ENCODE assay signal across 12 cellular contexts in genomic region chr12:122978507-122978955, GRCh38. TPM values are rescaled to one million over a fixed set of nuclear protein-coding genes. Genes with fewer than 3 reads are reported as not detected.
DNase-seq lines count a peak whose midpoint lies in the region; ATAC-seq lines count a peak whose summit lies in the region.
"Had no signal": no experiment of that assay in that cellular context is flagged by ENCODE, and none has a peak within 500 bp of the region (broad histone marks: within the 10 kb centered on the region; RNA-seq: fewer than 3 reads in every experiment).

No MANE protein-coding gene starts in this region.

- H3K4me1 Mint-ChIP-seq in activated T-cell treated with anti-CD3 and anti-CD28 coated beads, Interleukin-2, amount 50 U/mL, for 4 hours (ENCODE audit: low read depth) = peaks cover 49% of the 10 kb centered on the region
- peaks cover 53% of the 10 kb centered on the region for H3K4me1 Mint-ChIP-seq in activated T-cell treated with anti-CD3 and anti-CD28 coated beads, Interleukin-2, amount 50 U/mL, for 72 hours (ENCODE audit: low read depth)
- peaks cover 10% of the 10 kb centered on the region for H3K4me1 Mint-ChIP-seq in activated T-helper 17 cell treated with anti-CD3 and anti-CD28 coated beads, Interleukin-2, amount 50 U/mL, for 72 hours
- H3K4me1 Mint-ChIP-seq in naive B cell = peaks cover 22 to 66% (median 50%) of the 10 kb centered on the region in 3 donors

- peak overlapping the region; percentile 27 for H3K4me3 Mint-ChIP-seq in activated T-cell treated with anti-CD3 and anti-CD28 coated beads, Interleukin-2, amount 50 U/mL, for 4 hours
- peak overlapping the region in 1 of 2 donors; percentile 48 for H3K4me3 Mint-ChIP-seq in activated T-cell treated with anti-CD3 and anti-CD28 coated beads, Interleukin-2, amount 50 U/mL, for 72 hours
- peak overlapping the region; percentile 16 for H3K4me3 Mint-ChIP-seq in activated T-helper 17 cell treated with anti-CD3 and anti-CD28 coated beads, Interleukin-2, amount 50 U/mL, for 72 hours
- peak overlapping the region in 5 of 8 donors; percentile 35 to 99 (median 77) for H3K4me3 Mint-ChIP-seq in naive B cell

- H3K27ac Mint-ChIP-seq in activated T-cell treated with anti-CD3 and anti-CD28 coated beads, Interleukin-2, amount 50 U/mL, for 72 hours = no peak overlapping the region
- peak overlapping the region; percentile 66 for H3K27ac Mint-ChIP-seq in activated T-helper 17 cell treated with anti-CD3 and anti-CD28 coated beads, Interleukin-2, amount 50 U/mL, for 72 hours
- no peak overlapping the region for H3K27ac Mint-ChIP-seq in naive B cell
- H3K27ac Mint-ChIP-seq: activated B cell treated with CpG ODN at 0.5 μM for 24 hours had no signal

- DNase-seq in activated T-cell treated with anti-CD3 and anti-CD28 coated beads, Interleukin-2, amount 50 U/mL, for 4 hours = no peak
- DNase-seq in activated T-cell treated with anti-CD3 and anti-CD28 coated beads, Interleukin-2, amount 50 U/mL, for 72 hours = no peak
- DNase-seq in naive B cell (no peak), hippocampal formation (lab: John Stamatoyannopoulos, UW) (no peak)
- no peak for DNase-seq in stimulated activated CD4-positive, alpha-beta T cell treated with anti-CD3 and anti-CD28 coated beads, Interleukin-4, amount 100 ng/mL, for 4 hours
- no peak for DNase-seq in stimulated activated CD4-positive, alpha-beta T cell treated with anti-CD3 and anti-CD28 coated beads, Interleukin-4, amount 100 ng/mL, for 1 hour
- DNase-seq: activated B cell treated with CpG ODN at 0.5 μM for 24 hours; esophagus squamous epithelium; NCI-H2029; stimulated activated CD4-positive, alpha-beta T cell treated with anti-CD3 and anti-CD28 coated beads, Interleukin-15, amount 100 ng/mL, for 24 hours had no signal

- ATAC-seq in activated T-cell treated with anti-CD3 and anti-CD28 coated beads, Interleukin-2, amount 50 U/mL, for 4 hours = no peak
- no peak for ATAC-seq in activated T-cell treated with anti-CD3 and anti-CD28 coated beads, Interleukin-2, amount 50 U/mL, for 72 hours (replicated peaks in 1 of 2)
- no peak for ATAC-seq in activated T-helper 17 cell treated with anti-CD3 and anti-CD28 coated beads, Interleukin-2, amount 50 U/mL, for 72 hours (replicated peaks)
- ATAC-seq in naive B cell (ENCODE audit: low read depth in 2 of 2) (no peak), HG03025 (IDR thresholded peaks at IDR 0.05; ENCODE audit: low FRiP score, unreplicated experiment) (no peak)

- H3K36me3 Mint-ChIP-seq in activated T-cell treated with anti-CD3 and anti-CD28 coated beads, Interleukin-2, amount 50 U/mL, for 4 hours (ENCODE audit: insufficient read depth) = no peaks in the 10 kb centered on the region
- peaks cover 2 to 5% of the 10 kb centered on the region in 2 donors for H3K36me3 Mint-ChIP-seq in activated T-cell treated with anti-CD3 and anti-CD28 coated beads, Interleukin-2, amount 50 U/mL, for 72 hours (ENCODE audit: insufficient read depth in 2 of 2)
- peaks cover 27% of the 10 kb centered on the region for H3K36me3 Mint-ChIP-seq in activated T-helper 17 cell treated with anti-CD3 and anti-CD28 coated beads, Interleukin-2, amount 50 U/mL, for 72 hours (ENCODE audit: low read depth)
- no peaks in the 10 kb centered on the region for H3K36me3 Mint-ChIP-seq in naive B cell

- H3K9me3 Mint-ChIP-seq in activated T-cell treated with anti-CD3 and anti-CD28 coated beads, Interleukin-2, amount 50 U/mL, for 4 hours = no peaks in the 10 kb centered on the region
- no peaks in the 10 kb centered on the region for H3K9me3 Mint-ChIP-seq in activated T-cell treated with anti-CD3 and anti-CD28 coated beads, Interleukin-2, amount 50 U/mL, for 72 hours
- no peaks in the 10 kb centered on the region for H3K9me3 Mint-ChIP-seq in activated T-helper 17 cell treated with anti-CD3 and anti-CD28 coated beads, Interleukin-2, amount 50 U/mL, for 72 hours
- H3K9me3 Mint-ChIP-seq in naive B cell = no peaks in the 10 kb centered on the region
- H3K9me3 Mint-ChIP-seq: activated B cell treated with CpG ODN at 0.5 μM for 24 hours had no signal

- H3K27me3 Mint-ChIP-seq in activated T-cell treated with anti-CD3 and anti-CD28 coated beads, Interleukin-2, amount 50 U/mL, for 4 hours (ENCODE audit: low read depth) = no peaks in the 10 kb centered on the region
- no peaks in the 10 kb centered on the region for H3K27me3 Mint-ChIP-seq in activated T-cell treated with anti-CD3 and anti-CD28 coated beads, Interleukin-2, amount 50 U/mL, for 72 hours (ENCODE audit: low read depth)
- no peaks in the 10 kb centered on the region for H3K27me3 Mint-ChIP-seq in activated T-helper 17 cell treated with anti-CD3 and anti-CD28 coated beads, Interleukin-2, amount 50 U/mL, for 72 hours
- H3K27me3 Mint-ChIP-seq in naive B cell = no peaks in the 10 kb centered on the region
- H3K27me3 Mint-ChIP-seq: activated B cell treated with CpG ODN at 0.5 μM for 24 hours had no signal

RNA-seq across cellular contexts. Expression of gene ARL6IP4, which starts 1.9 kb away (rescaled TPM):
- total RNA-seq in activated T-cell treated with anti-CD3 and anti-CD28 coated beads, Interleukin-2, amount 50 U/mL, for 4 hours = 100 to 1,000 TPM; 118 to 141 (median 129) TPM
- 100 to 1,000 TPM; 183 to 187 TPM for total RNA-seq in activated T-cell treated with anti-CD3 and anti-CD28 coated beads, Interleukin-2, amount 50 U/mL, for 72 hours
- 100 to 1,000 TPM; 112 to 160 TPM for total RNA-seq in activated T-helper 17 cell treated with anti-CD3 and anti-CD28 coated beads, Interleukin-2, amount 50 U/mL, for 72 hours
- polyA plus RNA-seq in naive B cell (ENCODE audit: low read depth in 6 of 6) = 100 to 1,000 TPM; 132 to 202 (median 187) TPM

RNA-seq across cellular contexts. Expression of gene OGFOD2, which starts 3.5 kb away (rescaled TPM):
- 10 to 100 TPM; 23.1 to 25.5 (median 24.7) TPM for total RNA-seq in activated T-cell treated with anti-CD3 and anti-CD28 coated beads, Interleukin-2, amount 50 U/mL, for 4 hours
- 10 to 100 TPM; 26.6 to 32.5 TPM for total RNA-seq in activated T-cell treated with anti-CD3 and anti-CD28 coated beads, Interleukin-2, amount 50 U/mL, for 72 hours
- total RNA-seq in activated T-helper 17 cell treated with anti-CD3 and anti-CD28 coated beads, Interleukin-2, amount 50 U/mL, for 72 hours = 10 to 100 TPM; 24.9 to 28.6 TPM
- polyA plus RNA-seq in naive B cell (ENCODE audit: low read depth in 6 of 6) = 10 to 100 TPM in 5 of 6 donors, 1 to 10 TPM in 1; 9.4 to 20.4 (median 14.2) TPM

RNA-seq across cellular contexts. Expression of gene ABCB9, which starts 12.3 kb away (rescaled TPM):
- 1 to 10 TPM; 2.3 to 3.2 (median 2.9) TPM for total RNA-seq in activated T-cell treated with anti-CD3 and anti-CD28 coated beads, Interleukin-2, amount 50 U/mL, for 4 hours
- total RNA-seq in activated T-cell treated with anti-CD3 and anti-CD28 coated beads, Interleukin-2, amount 50 U/mL, for 72 hours = 1 to 10 TPM; 4.9 to 7.0 TPM
- 10 to 100 TPM in 1 of 2 donors, 1 to 10 TPM in 1; 7.7 to 12.0 TPM for total RNA-seq in activated T-helper 17 cell treated with anti-CD3 and anti-CD28 coated beads, Interleukin-2, amount 50 U/mL, for 72 hours
- polyA plus RNA-seq in naive B cell (ENCODE audit: low read depth in 6 of 6) = under 1 TPM in 5 of 6 donors, not detected in 1; 0.18 to 0.59 (median 0.31) TPM
